In genomic region chr16:67632415-67633172, GRCh38 we compare ENCODE assay signal across 18 cellular contexts. TPM values are rescaled to one million over a fixed set of nuclear protein-coding genes. Genes with fewer than 3 reads are reported as not detected.
A peak's percentile ranks its signal among the peaks of the same experiment; 100 is the strongest.
DNase-seq lines count a peak whose midpoint lies in the region; ATAC-seq and TF ChIP-seq lines count a peak whose summit lies in the region.
"Had no signal": no experiment of that assay in that cellular context is flagged by ENCODE, and none has a peak within 500 bp of the region (broad histone marks: within the 10 kb centered on the region; RNA-seq: fewer than 3 reads in every experiment).

No MANE protein-coding gene starts in this region.

- H3K36me3 ChIP-seq in uterus = no peaks in the 10 kb centered on the region

- H3K4me3 ChIP-seq in astrocyte of the cerebellum (ENCODE audit: low read depth, low read length) (no peak overlapping the region), uterus (no peak overlapping the region)
- H3K4me3 ChIP-seq: breast epithelium, MG63, right lobe of liver, upper lobe of left lung had no signal

- no peak overlapping the region for H3K27ac ChIP-seq in uterus
- H3K27ac ChIP-seq: breast epithelium, right lobe of liver, upper lobe of left lung, VCaP had no signal

- H3K4me1 ChIP-seq in uterus = no peaks in the 10 kb centered on the region
- H3K4me1 ChIP-seq: right lobe of liver, upper lobe of left lung had no signal

- no peak for TF ChIP-seq CTCF in astrocyte of the cerebellum (IDR thresholded peaks at IDR 0.05; ENCODE audit: low read depth, low read length, missing control alignments)
- TF ChIP-seq CTCF in uterus (IDR thresholded peaks at IDR 0.05) = no peak

- DNase-seq in AG08396 (ENCODE audit: low spot score) = peak; percentile 11
- DNase-seq in astrocyte of the cerebellum (ENCODE audit: low read depth) = peak; percentile 11
- peak in 41 of 42 donors; percentile 27 to 89 (median 71) for DNase-seq in head of caudate nucleus
- DNase-seq in occipital lobe (lab: John Stamatoyannopoulos, UW) = peak; percentile 44
- no peak for DNase-seq in uterus
- no peak for DNase-seq in NCI-H146 (lab: John Stamatoyannopoulos, UW)
- no peak for DNase-seq in DMS114 treated with DMSO at 0.1 percent for 48 hours (lab: John Stamatoyannopoulos, UW; ENCODE audit: unreplicated experiment)
- DNase-seq: AML-193; kidney glomerular epithelial cell; MG63; NCI-H2029; right lobe of liver; stimulated activated CD4-positive, alpha-beta T cell treated with anti-CD3 and anti-CD28 coated beads, Interleukin-4, amount 100 ng/mL, for 1 hour; SW 1271; upper lobe of left lung had no signal

- no peaks in the 10 kb centered on the region for H3K9me3 ChIP-seq in uterus
- H3K9me3 ChIP-seq: breast epithelium, MG63, right lobe of liver, upper lobe of left lung had no signal

- no peaks in the 10 kb centered on the region for H3K27me3 ChIP-seq in uterus
- H3K27me3 ChIP-seq: breast epithelium, MG63, right lobe of liver, upper lobe of left lung had no signal

- no peak for TF ChIP-seq POLR2A in uterus (IDR thresholded peaks at IDR 0.05)

- in situ Hi-C loops in astrocyte of the cerebellum (cut with HindIII; ENCODE audit: low sequenced_read_pairs) = no loop called here

- ATAC-seq in GM19351 (IDR thresholded peaks at IDR 0.05; ENCODE audit: unreplicated experiment) = no peak

- intact Hi-C loops in head of caudate nucleus (cut with DNase I) (no loop called here), uterus (cut with DNase I; ENCODE audit: low total_unique reads) (no loop called here)

RNA-seq across cellular contexts. Expression of gene CARMIL2, which starts 12.3 kb away (rescaled TPM):
- total RNA-seq in occipital lobe (3.1 TPM), uterus (1 to 10 TPM in 1 of 4 donors, under 1 TPM in 2, not detected in 1; 0.41 to 1.2 (median 0.51) TPM)

RNA-seq across cellular contexts. Expression of gene ACD, which starts 27.5 kb away (rescaled TPM):
- total RNA-seq in occipital lobe (17.6 TPM), uterus (10 to 100 TPM; 17.8 to 33.4 (median 29.8) TPM)

RNA-seq across cellular contexts. Expression of gene PARD6A, which starts 28.2 kb away (rescaled TPM):
- total RNA-seq in occipital lobe (8.3 TPM), uterus (10 to 100 TPM in 1 of 4 donors, 1 to 10 TPM in 2, not detected in 1; 1.6 to 32.9 (median 7.9) TPM)

RNA-seq across cellular contexts. Expression of gene ENKD1, which starts 34.0 kb away (rescaled TPM):
- total RNA-seq in occipital lobe = 6.2 TPM
- 10 to 100 TPM in 3 of 4 donors, 1 to 10 TPM in 1; 4.1 to 22.4 (median 13.7) TPM for total RNA-seq in uterus

RNA-seq across cellular contexts. Expression of gene C16orf86, which starts 34.0 kb away (rescaled TPM):
- total RNA-seq in occipital lobe = 3.1 TPM
- 1 to 10 TPM in 3 of 4 donors, not detected in 1; 5.3 to 8.6 (median 6.9) TPM for total RNA-seq in uterus

Comparison
In these comparisons a context has a peak if more than half of its experiments do, and no peak if none do; other contexts are left out.
1. DNase-seq: peak in AG08396 (single experiment), astrocyte of the cerebellum (single experiment), head of caudate nucleus (41 of 42) and occipital lobe (single experiment); none in uterus (0 of 2), NCI-H146 (single experiment) and DMS114 treated with DMSO at 0.1 percent for 48 hours (single experiment).